In the genomic region with DNA sequence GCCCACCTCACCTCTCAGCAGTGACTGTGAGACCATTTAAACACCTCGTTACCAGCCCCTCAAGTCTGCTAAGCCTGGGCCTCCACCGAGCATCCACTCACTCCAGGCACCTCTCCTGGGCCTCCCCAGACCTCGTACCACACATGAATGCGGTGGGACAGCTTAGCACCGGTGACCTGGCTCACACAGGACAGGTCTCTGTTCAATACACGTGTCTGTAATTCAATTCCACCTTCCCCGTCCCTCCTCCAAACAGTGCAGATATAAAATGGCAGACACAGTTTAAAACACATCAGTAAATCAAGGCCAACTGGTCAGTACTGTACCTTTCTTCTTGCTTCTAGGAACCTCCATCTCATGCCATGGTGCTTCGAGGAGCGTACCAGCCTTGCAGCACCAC, we compare ENCODE assay signal across 18 cellular contexts.
DNase-seq lines count a peak whose midpoint lies in the region; ATAC-seq, FAIRE-seq and TF ChIP-seq lines count a peak whose summit lies in the region.
"Had no signal": no experiment of that assay in that cellular context is flagged by ENCODE, and none has a peak within 500 bp of the region (broad histone marks: within the 10 kb centered on the region; RNA-seq: fewer than 3 reads in every experiment).

No MANE protein-coding gene starts in this region.

- H3K36me3 Mint-ChIP-seq in Caco-2 (ENCODE audit: insufficient read depth, unreplicated experiment), result peaks cover 60% of the 10 kb centered on the region
- peaks cover 6% of the 10 kb centered on the region for H3K36me3 Mint-ChIP-seq in activated naive CD8-positive, alpha-beta T cell treated with anti-CD3 and anti-CD28 coated beads, Interleukin-2, amount 10 ng/mL, durations not matched to agents 7 days and 5 days

- BruUV-seq in Caco-2 (replicated peaks; lab: Mats Ljungman, UMichigan), result no TSS peak

- FAIRE-seq in kidney (lab: Jason Lieb, UNC), result no peak
- FAIRE-seq: GM12878 had no signal

- H3K9ac ChIP-seq in BLaER1 treated with 17β-estradiol and CSF1 and Interleukin-3, amounts not matched to agents 10 nM and 100 nM, result peak overlapping the region in 7 of 11 experiments; percentile 11 to 52 (median 21); a peak in 8 of 22 replicates
- no peak overlapping the region for H3K9ac ChIP-seq in kidney (ENCODE audit: low read length in 2 of 2)
- H3K9ac ChIP-seq: SK-N-SH had no signal

- ATAC-seq in activated naive CD8-positive, alpha-beta T cell treated with anti-CD3 and anti-CD28 coated beads, Interleukin-2, amount 10 ng/mL, durations not matched to agents 7 days and 5 days (ENCODE audit: low read depth), result no peak
- ATAC-seq in HG03442 (IDR thresholded peaks at IDR 0.05; ENCODE audit: unreplicated experiment), result no peak
- ATAC-seq: GM12878, lower lobe of right lung had no signal

- H3K36me3 ChIP-seq in BLaER1 treated with 17β-estradiol and CSF1 and Interleukin-3, amounts not matched to agents 10 nM and 100 nM, result peaks cover 48 to 85% (median 70%) of the 10 kb centered on the region in 11 experiments
- H3K36me3 ChIP-seq in Caco-2 (ENCODE audit: control insufficient read depth, insufficient read depth, low read length), result peaks cover 4% of the 10 kb centered on the region
- H3K36me3 ChIP-seq in kidney (ENCODE audit: control insufficient read depth in 1 of 2, insufficient read depth in 2 of 2, low read length in 2 of 2), result peaks cover 14 to 16% of the 10 kb centered on the region in 2 donors

- 0 out of 22 replicates have a peak overlapping the region, but pooled peaks of 1 of the 11 experiments have one; percentile 22 for H3K27ac ChIP-seq in BLaER1 treated with 17β-estradiol and CSF1 and Interleukin-3, amounts not matched to agents 10 nM and 100 nM
- H3K27ac ChIP-seq in kidney (ENCODE audit: low read depth in 2 of 2, low read length in 2 of 2), result no peak overlapping the region
- H3K27ac ChIP-seq: lower lobe of right lung, PC-9 had no signal

- H3K27me3 ChIP-seq in BLaER1 treated with 17β-estradiol and CSF1 and Interleukin-3, amounts not matched to agents 10 nM and 100 nM, result no peaks in the 10 kb centered on the region
- H3K27me3 ChIP-seq in Caco-2 (replicated peaks; ENCODE audit: control insufficient read depth, insufficient read depth, low read length), result no peaks in the 10 kb centered on the region
- H3K27me3 ChIP-seq: esophagus muscularis mucosa had no signal

- CTCF ChIA-PET in Caco-2 (lab: Charles Lee), result no interaction called here

- peaks cover 94 to 100% (median 100%) of the 10 kb centered on the region in 11 experiments for H4K20me1 ChIP-seq in BLaER1 treated with 17β-estradiol and CSF1 and Interleukin-3, amounts not matched to agents 10 nM and 100 nM

- POLR2A ChIA-PET in Caco-2 (lab: Charles Lee), result no interaction called here
- POLR2A ChIA-PET in activated naive CD8-positive, alpha-beta T cell treated with anti-CD3 and anti-CD28 coated beads, Interleukin-2, amount 10 ng/mL, durations not matched to agents 7 days and 5 days (lab: Charles Lee), result no interaction called here

- H3K4me1 ChIP-seq in BLaER1 treated with 17β-estradiol and CSF1 and Interleukin-3, amounts not matched to agents 10 nM and 100 nM, result peaks cover 18 to 74% (median 66%) of the 10 kb centered on the region in 10 experiments
- H3K4me1 ChIP-seq in Caco-2 (no peaks in the 10 kb centered on the region), kidney (ENCODE audit: control insufficient read depth in 1 of 2, insufficient read depth in 1 of 2, low read depth in 1 of 2, low read length in 2 of 2) (no peaks in the 10 kb centered on the region)

- intact Hi-C loops in Caco-2 (cut with micrococcal nuclease; ENCODE audit: unreplicated experiment), result no loop called here
- intact Hi-C loops in kidney (cut with DNase I), result no loop called here

- H3K27ac Mint-ChIP-seq in Caco-2 (ENCODE audit: unreplicated experiment), result peak overlapping the region; percentile 49
- peak overlapping the region; percentile 58 for H3K27ac Mint-ChIP-seq in activated naive CD8-positive, alpha-beta T cell treated with anti-CD3 and anti-CD28 coated beads, Interleukin-2, amount 10 ng/mL, durations not matched to agents 7 days and 5 days

- H3K9me3 Mint-ChIP-seq in Caco-2 (ENCODE audit: unreplicated experiment), result no peaks in the 10 kb centered on the region
- no peaks in the 10 kb centered on the region for H3K9me3 Mint-ChIP-seq in activated naive CD8-positive, alpha-beta T cell treated with anti-CD3 and anti-CD28 coated beads, Interleukin-2, amount 10 ng/mL, durations not matched to agents 7 days and 5 days

- H3K4me3 Mint-ChIP-seq in Caco-2 (ENCODE audit: unreplicated experiment), result no peak overlapping the region
- H3K4me3 Mint-ChIP-seq in activated naive CD8-positive, alpha-beta T cell treated with anti-CD3 and anti-CD28 coated beads, Interleukin-2, amount 10 ng/mL, durations not matched to agents 7 days and 5 days, result no peak overlapping the region

- no peaks in the 10 kb centered on the region for H3K9me3 ChIP-seq in BLaER1 treated with 17β-estradiol and CSF1 and Interleukin-3, amounts not matched to agents 10 nM and 100 nM (replicated peaks in 1 of 11)
- no peaks in the 10 kb centered on the region for H3K9me3 ChIP-seq in Caco-2
- H3K9me3 ChIP-seq in kidney (ENCODE audit: control insufficient read depth in 1 of 2, low read length in 2 of 2), result no peaks in the 10 kb centered on the region
- H3K9me3 ChIP-seq: esophagus muscularis mucosa, lower lobe of right lung, SK-N-SH had no signal

- DNase-seq in Caco-2 (no peak), kidney (peak; percentile 39), DMS153 (lab: John Stamatoyannopoulos, UW) (no peak), DMS53 treated with DMSO at 0.1 percent for 48 hours (lab: John Stamatoyannopoulos, UW; ENCODE audit: unreplicated experiment) (no peak), NCI-H1436 (lab: John Stamatoyannopoulos, UW) (no peak)
- DNase-seq in activated naive CD8-positive, alpha-beta T cell treated with anti-CD3 and anti-CD28 coated beads, Interleukin-2, amount 10 ng/mL, durations not matched to agents 7 days and 5 days, result no peak
- DNase-seq: activated CD4-positive, alpha-beta T cell treated with anti-CD3 and anti-CD28 coated beads for 4 hours; GDM1; lower lobe of right lung; NCI-H1694 treated with DMSO at 0.1 percent for 48 hours; PC-9; SK-N-SH; stimulated activated CD4-positive, alpha-beta T cell treated with anti-CD3 and anti-CD28 coated beads, Interleukin-4, amount 100 ng/mL, for 1 hour had no signal

- peak overlapping the region in 9 of 11 experiments; percentile 3 to 86 (median 72); a peak in 16 of 22 replicates for H3K4me2 ChIP-seq in BLaER1 treated with 17β-estradiol and CSF1 and Interleukin-3, amounts not matched to agents 10 nM and 100 nM
- H3K4me2 ChIP-seq: PC-9, SK-N-SH had no signal

- H3K4me3 ChIP-seq in BLaER1 treated with 17β-estradiol and CSF1 and Interleukin-3, amounts not matched to agents 10 nM and 100 nM, result no peak overlapping the region
- H3K4me3 ChIP-seq in Caco-2 (ENCODE audit: low read depth, low read length) (no peak overlapping the region), kidney (ENCODE audit: low read length in 2 of 2) (no peak overlapping the region)
- H3K4me3 ChIP-seq: esophagus muscularis mucosa, GM12878, lower lobe of right lung, PC-9, skin epidermis had no signal

- TF ChIP-seq CTCF in Caco-2 (IDR thresholded peaks at IDR 0.05; ENCODE audit: insufficient read depth in 1 of 2, low read depth in 1 of 2, low read length in 1 of 2, severe bottlenecking in 1 of 2, unreplicated experiment in 1 of 2) (no peak), kidney (IDR thresholded peaks at IDR 0.05; ENCODE audit: borderline replicate concordance, extremely low read depth, insufficient read depth) (no peak)

- no peaks in the 10 kb centered on the region for H3K27me3 Mint-ChIP-seq in Caco-2 (ENCODE audit: insufficient read depth, unreplicated experiment)
- no peaks in the 10 kb centered on the region for H3K27me3 Mint-ChIP-seq in activated naive CD8-positive, alpha-beta T cell treated with anti-CD3 and anti-CD28 coated beads, Interleukin-2, amount 10 ng/mL, durations not matched to agents 7 days and 5 days

- peaks cover 5% of the 10 kb centered on the region for H3K4me1 Mint-ChIP-seq in Caco-2 (ENCODE audit: low read depth, unreplicated experiment)
- H3K4me1 Mint-ChIP-seq in activated naive CD8-positive, alpha-beta T cell treated with anti-CD3 and anti-CD28 coated beads, Interleukin-2, amount 10 ng/mL, durations not matched to agents 7 days and 5 days, result peaks cover 13% of the 10 kb centered on the region

Comparison
In these comparisons a context has a peak if more than half of its experiments do, and no peak if none do; other contexts are left out.
1. H3K9ac ChIP-seq: peak in BLaER1 treated with 17β-estradiol and CSF1 and Interleukin-3, amounts not matched to agents 10 nM and 100 nM (7 of 11); none in kidney (0 of 2).